1 cellular context compared by ENCODE assay signal in genomic region chr3:31356941-31357340, GRCh38.
A peak's percentile ranks its signal among the peaks of the same experiment; 100 is the strongest.
TF ChIP-seq lines count a peak whose summit lies in the region.

No MANE protein-coding gene starts in this region.

TF ChIP-seq in K562, 482 proteins besides CTCF, POLR2A, EP300 and RAD21 (continued from another document):
- no peak for TF ChIP-seq ZBTB33 (CRISPR knock-in tag; IDR thresholded peaks at IDR 0.05)
- TF ChIP-seq ZNF316 (IDR thresholded peaks at IDR 0.05): peak; percentile 99
